In the genomic region with DNA sequence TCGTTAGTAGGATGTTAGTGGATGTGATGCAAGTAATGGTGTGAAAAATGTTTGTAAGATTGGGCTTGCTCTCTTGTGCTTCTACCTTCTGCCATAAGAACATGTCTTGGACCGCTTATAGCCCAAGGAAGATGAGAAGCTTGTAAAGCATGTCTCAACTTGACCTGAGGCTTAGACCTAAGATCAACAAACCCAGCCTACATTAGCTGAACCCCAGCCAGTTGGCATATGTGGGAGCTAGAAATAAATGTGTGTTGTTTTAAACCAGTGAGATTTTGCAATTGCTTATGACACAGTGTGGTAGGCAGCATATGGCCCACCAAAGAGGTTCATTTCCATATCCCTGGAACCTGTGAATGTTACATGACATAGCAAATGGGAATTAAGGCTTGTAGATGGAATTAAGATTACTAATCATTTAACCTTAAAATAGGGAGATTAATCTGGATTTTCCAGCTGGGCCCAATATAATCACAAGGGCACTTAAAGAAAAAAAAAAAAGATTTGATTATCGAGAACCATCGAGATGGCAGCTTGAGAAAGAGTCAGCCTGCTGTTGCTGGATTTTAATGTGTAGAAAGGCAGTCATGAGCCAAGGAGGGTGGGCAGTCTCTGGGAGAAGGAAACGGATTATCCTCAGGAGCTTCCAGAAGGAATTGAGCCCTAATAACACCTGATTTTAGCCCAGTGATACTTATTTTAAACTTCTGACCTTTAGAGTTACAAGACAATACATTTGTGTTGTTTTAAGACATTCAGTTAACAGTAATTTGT, we compare ENCODE assay signal across 24 cellular contexts. TPM values are rescaled to one million over a fixed set of nuclear protein-coding genes. Genes with fewer than 3 reads are reported as not detected.
DNase-seq lines count a peak whose midpoint lies in the region; TF ChIP-seq lines count a peak whose summit lies in the region.
"Had no signal": no experiment of that assay in that cellular context is flagged by ENCODE, and none has a peak within 500 bp of the region (broad histone marks: within the 10 kb centered on the region; RNA-seq: fewer than 3 reads in every experiment).

No MANE protein-coding gene starts in this region.

- no peak overlapping the region for H3K27ac Mint-ChIP-seq in MCF 10A (ENCODE audit: low read depth, unreplicated experiment)
- H3K27ac Mint-ChIP-seq: activated CD4-positive, alpha-beta T cell treated with anti-CD3 and anti-CD28 coated beads, Interleukin-2, amount 10 ng/mL, durations not matched to agents 7 days and 5 days; activated naive CD8-positive, alpha-beta T cell treated with anti-CD3 and anti-CD28 coated beads, Interleukin-2, amount 50 U/mL, for 24 hours; activated T-helper 2 cell treated with anti-CD3 and anti-CD28 coated beads, Interferon-gamma antibody, Interleukin-2, Interleukin-4, amounts not matched to agents 10 μg/mL and 5 μg/mL and 100 μg/mL, durations not matched to agents 14 hours and 24 hours and 36 hours; naive B cell; stimulated activated naive B cell treated with anti-CD40 and anti-IgM and Interleukin-4, amounts not matched to agents 10 μg/mL and 1 μg/mL and 100 μg/mL, for 72 hours had no signal

- POLR2A ChIA-PET in MCF 10A (lab: Yijun Ruan, JAX), result interaction anchor here (0.6 kb wide), 1 partner anchor 20 kb away, joined by 3 read pairs; no protein-coding TSS in a partner anchor

- H3K4me1 Mint-ChIP-seq in MCF 10A (ENCODE audit: insufficient read depth, unreplicated experiment), result peaks cover 9% of the 10 kb centered on the region
- H3K4me1 Mint-ChIP-seq: activated CD4-positive, alpha-beta T cell treated with anti-CD3 and anti-CD28 coated beads, Interleukin-2, amount 10 ng/mL, durations not matched to agents 7 days and 5 days; activated naive CD8-positive, alpha-beta T cell treated with anti-CD3 and anti-CD28 coated beads, Interleukin-2, amount 50 U/mL, for 24 hours; naive B cell; stimulated activated naive B cell treated with anti-CD40 and anti-IgM and Interleukin-4, amounts not matched to agents 10 μg/mL and 1 μg/mL and 100 μg/mL, for 72 hours had no signal

- H3K4me3 Mint-ChIP-seq in MCF 10A (ENCODE audit: unreplicated experiment), result no peak overlapping the region
- H3K4me3 Mint-ChIP-seq: activated CD4-positive, alpha-beta T cell treated with anti-CD3 and anti-CD28 coated beads, Interleukin-2, amount 10 ng/mL, durations not matched to agents 7 days and 5 days; activated naive CD8-positive, alpha-beta T cell treated with anti-CD3 and anti-CD28 coated beads, Interleukin-2, amount 50 U/mL, for 24 hours; naive B cell; stimulated activated naive B cell treated with anti-CD40 and anti-IgM and Interleukin-4, amounts not matched to agents 10 μg/mL and 1 μg/mL and 100 μg/mL, for 72 hours had no signal

- TF ChIP-seq CTCF in MCF 10A (IDR thresholded peaks at IDR 0.05; ENCODE audit: unreplicated experiment) (no peak), dorsolateral prefrontal cortex (IDR thresholded peaks at IDR 0.05 in 54 of 56, conservative IDR thresholded peaks at IDR 0.05 in 2 of 56; ENCODE audit: low read depth in 1 of 56, partially characterized antibody in 56 of 56) (no peak)

- intact Hi-C loops in MCF 10A (cut with micrococcal nuclease) (no loop called here), dorsolateral prefrontal cortex (cut with DNase I) (no loop called here)

- H3K27me3 ChIP-seq in dorsolateral prefrontal cortex, result no peaks in the 10 kb centered on the region
- H3K27me3 ChIP-seq: pancreas, tibial nerve had no signal

- no peak overlapping the region for H3K4me3 ChIP-seq in dorsolateral prefrontal cortex
- H3K4me3 ChIP-seq: pancreas, tibial nerve had no signal

- BruUV-seq in MCF 10A (replicated peaks; lab: Mats Ljungman, UMichigan), result no TSS peak

- DNase-seq in DMS 273 treated with DMSO at 0.1 percent for 48 hours (lab: John Stamatoyannopoulos, UW) (peak; percentile 93), NCI-H226 (peak; percentile 23), MCF 10A (ENCODE audit: unreplicated experiment) (peak; percentile 84), fibroblast of the conjunctiva (ENCODE audit: low read depth) (peak; percentile 38), medulla oblongata (ENCODE audit: extremely low spot score) (no peak), nucleus accumbens (lab: John Stamatoyannopoulos, UW) (no peak), dorsolateral prefrontal cortex (no peak), NCI-H1436 (lab: John Stamatoyannopoulos, UW) (no peak)
- DNase-seq: ACHN; activated CD4-positive, alpha-beta T cell treated with anti-CD3 and anti-CD28 coated beads, Interleukin-2, amount 10 ng/mL, durations not matched to agents 7 days and 5 days; activated naive CD8-positive, alpha-beta T cell treated with anti-CD3 and anti-CD28 coated beads, Interleukin-2, amount 50 U/mL, for 24 hours; mesendoderm; naive B cell; NCI-H1092; NCI-H2081 treated with DMSO at 0.1 percent for 48 hours; NCI-H748 treated with DMSO at 0.1 percent for 48 hours; OCI-M1; pancreas; SIG-M5; stimulated activated naive B cell treated with anti-CD40 and anti-IgM and Interleukin-4, amounts not matched to agents 10 μg/mL and 1 μg/mL and 100 μg/mL, for 72 hours had no signal

- CTCF ChIA-PET in MCF 10A (lab: Yijun Ruan, JAX), result interaction anchor here (0.7 to 1.0 kb wide), 4 partner anchors 17 to 854 kb away, joined by 3 to 4 read pairs (median 4); no protein-coding TSS in a partner anchor

- H3K27ac ChIP-seq in dorsolateral prefrontal cortex, result no peak overlapping the region
- H3K27ac ChIP-seq: C4-2B, pancreas, tibial nerve had no signal

- peaks cover 10% of the 10 kb centered on the region for H3K27me3 Mint-ChIP-seq in MCF 10A (ENCODE audit: insufficient read depth, unreplicated experiment)
- H3K27me3 Mint-ChIP-seq: activated CD4-positive, alpha-beta T cell treated with anti-CD3 and anti-CD28 coated beads, Interleukin-2, amount 10 ng/mL, durations not matched to agents 7 days and 5 days; activated naive CD8-positive, alpha-beta T cell treated with anti-CD3 and anti-CD28 coated beads, Interleukin-2, amount 50 U/mL, for 24 hours; naive B cell; stimulated activated naive B cell treated with anti-CD40 and anti-IgM and Interleukin-4, amounts not matched to agents 10 μg/mL and 1 μg/mL and 100 μg/mL, for 72 hours had no signal

- H3K9me3 Mint-ChIP-seq in MCF 10A (ENCODE audit: unreplicated experiment), result peaks cover 7% of the 10 kb centered on the region
- H3K9me3 Mint-ChIP-seq: activated CD4-positive, alpha-beta T cell treated with anti-CD3 and anti-CD28 coated beads, Interleukin-2, amount 10 ng/mL, durations not matched to agents 7 days and 5 days had no signal

- no peaks in the 10 kb centered on the region for H3K36me3 Mint-ChIP-seq in MCF 10A (ENCODE audit: insufficient read depth, unreplicated experiment)
- H3K36me3 Mint-ChIP-seq: naive B cell; stimulated activated naive B cell treated with anti-CD40 and anti-IgM and Interleukin-4, amounts not matched to agents 10 μg/mL and 1 μg/mL and 100 μg/mL, for 72 hours had no signal

RNA-seq across cellular contexts. Expression of a gene that starts 27.3 kb away (rescaled TPM):
- total RNA-seq in MCF 10A (2022) (not detected in 2 replicates), dorsolateral prefrontal cortex (100 to 1,000 TPM in 103 of 120 experiments, 10 to 100 TPM in 17; 37.7 to 535 (median 162) TPM)
- total RNA-seq: activated CD4-positive, alpha-beta T cell treated with anti-CD3 and anti-CD28 coated beads, Interleukin-2, amount 10 ng/mL, durations not matched to agents 7 days and 5 days; activated T-helper 2 cell treated with anti-CD3 and anti-CD28 coated beads, Interferon-gamma antibody, Interleukin-2, Interleukin-4, amounts not matched to agents 10 μg/mL and 5 μg/mL and 100 μg/mL, durations not matched to agents 14 hours and 24 hours and 36 hours; T-helper 1 cell treated with Interleukin-12 subunit alpha and Interleukin-12 subunit beta and Interleukin-4 antibody, amounts not matched to agents 30 ng/mL and 1 ng/mL, for 36 hours had no signal

Comparison
In these comparisons a context has a peak if more than half of its experiments do, and no peak if none do; other contexts are left out.
1. DNase-seq: peak in DMS 273 treated with DMSO at 0.1 percent for 48 hours (single experiment), NCI-H226 (single experiment), MCF 10A (single experiment) and fibroblast of the conjunctiva (single experiment); none in medulla oblongata (single experiment), nucleus accumbens (0 of 56), dorsolateral prefrontal cortex (0 of 10) and NCI-H1436 (single experiment).
2. RNA of a gene that starts 27.3 kb away (total RNA-seq): 37.7 to 535 TPM in dorsolateral prefrontal cortex; not detected in MCF 10A; every median in the first group is over 10 times any median in the second.